In the genomic region with DNA sequence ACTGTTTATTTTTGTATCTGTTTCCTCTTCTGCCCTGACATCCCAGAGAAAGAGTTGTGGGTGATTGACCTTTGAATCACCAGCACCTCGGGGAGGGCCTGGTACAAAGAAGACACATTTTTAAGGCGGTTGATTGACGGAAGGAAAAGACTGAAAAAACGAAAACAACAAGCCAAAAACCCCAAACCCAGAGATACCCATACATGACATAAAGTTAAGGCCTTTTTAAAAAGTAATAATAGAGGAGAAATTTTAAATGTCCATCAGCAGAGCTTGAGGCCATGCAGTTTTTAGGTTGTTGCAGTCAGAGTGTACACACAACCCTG, we compare ENCODE assay signal across 8 cellular contexts.
A peak's percentile ranks its signal among the peaks of the same experiment; 100 is the strongest.
DNase-seq lines count a peak whose midpoint lies in the region; ATAC-seq and TF ChIP-seq lines count a peak whose summit lies in the region.

No MANE protein-coding gene starts in this region.

- no peaks in the 10 kb centered on the region for H3K27me3 ChIP-seq in RWPE2 (ENCODE audit: insufficient read depth, poor library complexity, severe bottlenecking)
- no peaks in the 10 kb centered on the region for H3K27me3 ChIP-seq in esophagus muscularis mucosa
- H3K27me3 ChIP-seq in prostate gland (replicated peaks; ENCODE audit: insufficient read depth) = no peaks in the 10 kb centered on the region

- no peaks in the 10 kb centered on the region for H3K36me3 ChIP-seq in ES-I3 (ENCODE audit: insufficient read depth, low read length)
- no peaks in the 10 kb centered on the region for H3K36me3 ChIP-seq in RWPE2 (ENCODE audit: low read depth)
- no peaks in the 10 kb centered on the region for H3K36me3 ChIP-seq in esophagus muscularis mucosa
- H3K36me3 ChIP-seq in prostate gland = no peaks in the 10 kb centered on the region

- peak overlapping the region; percentile 70 for H3K27ac ChIP-seq in RWPE2 (ENCODE audit: poor library complexity, severe bottlenecking)
- peak overlapping the region; percentile 82 to 90 (median 86) for H3K27ac ChIP-seq in esophagus muscularis mucosa (replicated peaks in 1 of 4)
- H3K27ac ChIP-seq in prostate gland = peak overlapping the region; percentile 86 to 89

- TF ChIP-seq EP300 in esophagus muscularis mucosa (IDR thresholded peaks at IDR 0.05) = no peak

- no peak for DNase-seq in RWPE2 (ENCODE audit: low spot score)
- no peak for DNase-seq in esophagus muscularis mucosa (ENCODE audit: extremely low spot score)
- DNase-seq in prostate gland (ENCODE audit: low spot score) = no peak
- DNase-seq in NCI-H187 treated with DMSO at 0.1 percent for 48 hours (lab: John Stamatoyannopoulos, UW) = no peak
- no peak for DNase-seq in NCI-H2081 treated with DMSO at 0.1 percent for 48 hours (lab: John Stamatoyannopoulos, UW)
- no peak for DNase-seq in activated gamma-delta T cell (lab: John Stamatoyannopoulos, UW)

- TF ChIP-seq CTCF in RWPE2 (IDR thresholded peaks at IDR 0.05; ENCODE audit: poor library complexity, severe bottlenecking) (peak; percentile 43), esophagus muscularis mucosa (IDR thresholded peaks at IDR 0.05) (no peak), prostate gland (IDR thresholded peaks at IDR 0.05) (no peak)

- 56% methylated on average over 4 of the region's 4 CpGs for WGBS in esophagus muscularis mucosa
- 47% methylated on average over 4 of the region's 4 CpGs for WGBS in prostate gland

- no peaks in the 10 kb centered on the region for H3K9me3 ChIP-seq in ES-I3 (ENCODE audit: control insufficient read depth, insufficient read depth, low read length)
- H3K9me3 ChIP-seq in RWPE2 (ENCODE audit: severe bottlenecking) = no peaks in the 10 kb centered on the region
- H3K9me3 ChIP-seq in esophagus muscularis mucosa = no peaks in the 10 kb centered on the region
- no peaks in the 10 kb centered on the region for H3K9me3 ChIP-seq in prostate gland

- H3K9ac ChIP-seq in ES-I3 (ENCODE audit: low read depth, low read length) = peak overlapping the region; percentile 90; the same call in 1 of the 2 replicates

- intact Hi-C loops in esophagus muscularis mucosa (cut with DNase I) = loop anchor here (2.0 to 10.0 kb wide), 3 partner anchors 169 to 595 kb away; partner anchors contain the start of gene PHF8
- intact Hi-C loops in prostate gland (cut with DNase I) = no loop called here

- H3K4me3 ChIP-seq in RWPE2 (ENCODE audit: severe bottlenecking) (peak overlapping the region; percentile 47), esophagus muscularis mucosa (peak overlapping the region; percentile 47 to 62 (median 54)), prostate gland (peak overlapping the region; percentile 36 to 42)

- TF ChIP-seq POLR2A in esophagus muscularis mucosa (IDR thresholded peaks at IDR 0.05; ENCODE audit: low read depth) (no peak), prostate gland (IDR thresholded peaks at IDR 0.05) (no peak)

- ATAC-seq in RWPE2 (ENCODE audit: low read depth) (no peak), HG03442 (IDR thresholded peaks at IDR 0.05; ENCODE audit: unreplicated experiment) (no peak)

- H3K4me1 ChIP-seq in ES-I3 (ENCODE audit: insufficient read depth, low read length) (peaks cover 26% of the 10 kb centered on the region), RWPE2 (ENCODE audit: insufficient read depth, poor library complexity, severe bottlenecking) (no peaks in the 10 kb centered on the region), esophagus muscularis mucosa (peaks cover 0 to 7% (median 3%) of the 10 kb centered on the region in 4 donors), prostate gland (replicated peaks) (no peaks in the 10 kb centered on the region)
